In the genomic region with DNA sequence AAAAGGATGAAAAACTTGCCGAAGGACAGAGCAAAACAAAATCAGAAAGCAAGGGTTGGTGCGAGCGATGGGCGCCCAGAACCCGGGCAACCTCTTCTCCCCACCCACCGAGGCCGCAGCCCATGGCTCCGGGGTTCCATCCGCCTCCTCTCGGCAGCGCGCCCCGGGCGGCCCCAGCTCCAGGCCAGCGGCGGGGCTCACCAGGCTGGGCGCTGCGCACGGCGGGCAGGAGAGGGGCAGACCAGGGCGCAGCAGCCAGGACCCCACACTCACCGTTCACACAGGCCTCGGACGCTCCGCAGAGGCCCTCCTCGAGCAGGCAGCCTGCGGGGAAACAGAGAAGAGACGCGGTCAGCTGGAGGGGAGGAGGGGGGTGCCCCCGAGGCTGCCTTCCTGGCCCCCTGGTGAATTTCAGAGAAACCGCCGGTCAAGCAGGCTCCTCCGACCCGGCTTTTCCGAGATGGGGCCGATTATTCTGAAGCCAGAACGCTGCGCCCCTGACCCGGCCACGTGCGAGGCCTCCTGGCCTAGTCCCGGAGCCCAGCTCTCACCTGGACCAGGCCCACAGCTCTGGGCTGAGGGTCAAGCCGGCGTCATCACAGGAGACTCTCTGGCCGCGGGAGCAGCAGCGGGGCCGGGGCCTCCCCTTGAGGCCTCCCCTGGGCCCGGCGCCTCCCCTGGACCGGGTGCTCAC, we compare ENCODE assay signal across 19 cellular contexts.
DNase-seq lines count a peak whose midpoint lies in the region; ATAC-seq, FAIRE-seq and TF ChIP-seq lines count a peak whose summit lies in the region.
"Had no signal": no experiment of that assay in that cellular context is flagged by ENCODE, and none has a peak within 500 bp of the region (broad histone marks: within the 10 kb centered on the region; RNA-seq: fewer than 3 reads in every experiment).

No MANE protein-coding gene starts in this region.

- H4K20me1 ChIP-seq in K562 (replicated peaks; ENCODE audit: control insufficient read depth, insufficient read depth, low read length) = peaks cover 9% of the 10 kb centered on the region; the same call in 1 of the 2 replicates
- H4K20me1 ChIP-seq: BLaER1 had no signal

- H3K9me3 ChIP-seq in K562 (replicated peaks; ENCODE audit: control insufficient read depth, insufficient read depth, low read depth, low read length) (no peaks in the 10 kb centered on the region), neuronal stem cell (replicated peaks in 1 of 2; ENCODE audit: control insufficient read depth in 2 of 2, insufficient read depth in 1 of 2, low read depth in 1 of 2, low read length in 2 of 2) (no peaks in the 10 kb centered on the region)
- H3K9me3 ChIP-seq: BLaER1 had no signal

- TF ChIP-seq EP300 in K562 (IDR thresholded peaks at IDR 0.05; ENCODE audit: low read length) = no peak

- peak; percentile 27 for ATAC-seq in stimulated activated naive CD8-positive, alpha-beta T cell treated with anti-CD3 and anti-CD28 coated beads, Interleukin-15, amount 100 ng/mL, for 72 hours
- ATAC-seq in stimulated activated naive CD8-positive, alpha-beta T cell treated with anti-CD3 and anti-CD28 coated beads, Interleukin-15, Interleukin-2, amounts not matched to agents 100 U/mL and 50 U/mL, for 24 hours = no peak
- ATAC-seq in K562 (no peak), GM19351 (IDR thresholded peaks at IDR 0.05; ENCODE audit: unreplicated experiment) (no peak)

- H3K27ac Mint-ChIP-seq in stimulated activated naive CD8-positive, alpha-beta T cell treated with anti-CD3 and anti-CD28 coated beads, Interleukin-15, amount 100 ng/mL, for 72 hours = no peak overlapping the region
- H3K27ac Mint-ChIP-seq: CD14-positive monocyte; CD4-positive, alpha-beta memory T cell had no signal

- H3K79me2 ChIP-seq in K562 (ENCODE audit: control insufficient read depth, insufficient read depth, low read length) = no peaks in the 10 kb centered on the region

- 1% methylated on average over 49 of the region's 51 CpGs for WGBS in K562 (ENCODE audit: insufficient coverage, low coverage, missing lambda C conversion rate)
- WGBS in neuronal stem cell (ENCODE audit: extremely low coverage in 2 of 2, insufficient read length in 2 of 2, insufficient replicate concordance in 1 of 2), 2 donors = no CpG with 5 or more reads among the region's 51 CpGs

- no peak for TF ChIP-seq RAD21 in K562 (CRISPR knock-in tag; conservative IDR thresholded peaks at IDR 0.05 in 1 of 2, IDR thresholded peaks at IDR 0.05 in 1 of 2)

- DNase-seq in stimulated activated naive CD8-positive, alpha-beta T cell treated with anti-CD3 and anti-CD28 coated beads, Interleukin-15, amount 100 ng/mL, for 72 hours = no peak
- no peak for DNase-seq in stimulated activated naive CD8-positive, alpha-beta T cell treated with anti-CD3 and anti-CD28 coated beads, Interleukin-15, Interleukin-2, amounts not matched to agents 100 U/mL and 50 U/mL, for 24 hours
- DNase-seq in K562 (ENCODE audit: extremely low read depth in 1 of 4, low spot score in 3 of 4) (no peak), neuronal stem cell (ENCODE audit: low spot score) (no peak), SIG-M5 (lab: John Stamatoyannopoulos, UW) (no peak), NCI-H526 (lab: John Stamatoyannopoulos, UW) (no peak)
- DNase-seq: 8988T; CD4-positive, alpha-beta memory T cell; DMS153; DMS79; GDM1; GOT3; HCEC 1CT had no signal

- in situ Hi-C loops in K562 (cut with MboI) = no loop called here

- H3K9me3 Mint-ChIP-seq in stimulated activated naive CD8-positive, alpha-beta T cell treated with anti-CD3 and anti-CD28 coated beads, Interleukin-15, amount 100 ng/mL, for 72 hours = no peaks in the 10 kb centered on the region
- H3K9me3 Mint-ChIP-seq: CD4-positive, alpha-beta memory T cell had no signal

- H3K18ac ChIP-seq in neuronal stem cell (ENCODE audit: low read length) = no peak overlapping the region

- H2BK5ac ChIP-seq in neuronal stem cell (ENCODE audit: low read length) = no peak overlapping the region

- no peak for TF ChIP-seq CTCF in K562 (IDR thresholded peaks at IDR 0.05 in 2 of 3, conservative IDR thresholded peaks at IDR 0.05 in 1 of 3; ENCODE audit: insufficient read depth in 2 of 3, low read depth in 1 of 3, low read length in 3 of 3)

- H3K23ac ChIP-seq in neuronal stem cell (ENCODE audit: low read depth, low read length, poor library complexity) = peak overlapping the region; percentile 70

- H3K27ac ChIP-seq in K562 (ENCODE audit: extremely low read depth, low read depth, low read length) (no peak overlapping the region), neuronal stem cell (replicated peaks; ENCODE audit: low read length) (no peak overlapping the region)
- H3K27ac ChIP-seq: BLaER1, HL-60 had no signal

- H3K4me1 Mint-ChIP-seq in stimulated activated naive CD8-positive, alpha-beta T cell treated with anti-CD3 and anti-CD28 coated beads, Interleukin-15, amount 100 ng/mL, for 72 hours = no peaks in the 10 kb centered on the region
- H3K4me1 Mint-ChIP-seq: CD14-positive monocyte; CD4-positive, alpha-beta memory T cell had no signal

- H2BK12ac ChIP-seq in neuronal stem cell (ENCODE audit: low read length) = no peak overlapping the region

- intact Hi-C loops in K562 (cut with micrococcal nuclease) = loop anchor here (10.0 kb wide), 1 partner anchor 155 kb away; no protein-coding TSS in a partner anchor

- H3K4me3 Mint-ChIP-seq in stimulated activated naive CD8-positive, alpha-beta T cell treated with anti-CD3 and anti-CD28 coated beads, Interleukin-15, amount 100 ng/mL, for 72 hours = no peak overlapping the region
- H3K4me3 Mint-ChIP-seq: CD14-positive monocyte; CD4-positive, alpha-beta memory T cell had no signal

- no peak for TF ChIP-seq POLR2A in K562 (conservative IDR thresholded peaks at IDR 0.05)

- FAIRE-seq in K562 (lab: Jason Lieb, UNC) = no peak
- FAIRE-seq: GM12892, GM18507 had no signal

- POLR2A ChIA-PET in K562 (lab: Yijun Ruan, JAX) = interaction anchor here (0.6 to 0.7 kb wide), 2 partner anchors 15 to 50 kb away, joined by 3 read pairs; no protein-coding TSS in a partner anchor

- no peak overlapping the region for H3K14ac ChIP-seq in neuronal stem cell (ENCODE audit: low read length)

- peaks cover 0 to 20% of the 10 kb centered on the region in 2 experiments; a peak in 1 of 5 replicates for H3K4me1 ChIP-seq in K562 (replicated peaks in 1 of 2; ENCODE audit: control insufficient read depth in 2 of 2, insufficient read depth in 2 of 2, low read length in 2 of 2)
- H3K4me1 ChIP-seq in neuronal stem cell (ENCODE audit: control insufficient read depth in 2 of 2, insufficient read depth in 1 of 2, low read depth in 1 of 2, low read length in 2 of 2) = peaks cover 0 to 5% of the 10 kb centered on the region in 2 donors

- no peak overlapping the region for H4K91ac ChIP-seq in neuronal stem cell (ENCODE audit: low read depth, low read length, poor library complexity)

- H3K79me1 ChIP-seq in neuronal stem cell (ENCODE audit: low read depth, low read length) = no peaks in the 10 kb centered on the region

- no peak overlapping the region for H3K4ac ChIP-seq in neuronal stem cell (ENCODE audit: low read length)

- H2BK120ac ChIP-seq in neuronal stem cell (ENCODE audit: low read depth, low read length) = no peak overlapping the region

- H3K9me1 ChIP-seq in K562 (ENCODE audit: control insufficient read depth, insufficient read depth, low read length) = no peaks in the 10 kb centered on the region

- CTCF ChIA-PET in K562 (lab: Yijun Ruan, JAX; ENCODE audit: low intra/inter-chr PET ratio) = no interaction called here

- H3K27me3 Mint-ChIP-seq in stimulated activated naive CD8-positive, alpha-beta T cell treated with anti-CD3 and anti-CD28 coated beads, Interleukin-15, amount 100 ng/mL, for 72 hours = peaks cover 2% of the 10 kb centered on the region

- H2AK5ac ChIP-seq in neuronal stem cell (ENCODE audit: low read depth, low read length) = peak overlapping the region; percentile 85

- H3K4me3 ChIP-seq in K562 (no peak overlapping the region), neuronal stem cell (ENCODE audit: low read length in 2 of 2) (no peak overlapping the region)
- H3K4me3 ChIP-seq: BLaER1 had no signal

- H3K9ac ChIP-seq in K562 (ENCODE audit: insufficient read depth in 1 of 2, low read depth in 2 of 2, low read length in 2 of 2) (no peak overlapping the region), neuronal stem cell (ENCODE audit: low read depth, low read length, poor library complexity) (peak overlapping the region; percentile 54)
- H3K9ac ChIP-seq: BLaER1 had no signal

- no peak overlapping the region for H4K8ac ChIP-seq in neuronal stem cell (ENCODE audit: low read depth, low read length)

- H3K4me2 ChIP-seq in K562 (ENCODE audit: insufficient read depth, low read length) (no peak overlapping the region), neuronal stem cell (ENCODE audit: insufficient read depth, low read length, poor library complexity, severe bottlenecking) (no peak overlapping the region)
- H3K4me2 ChIP-seq: BLaER1 had no signal

- H2BK15ac ChIP-seq in neuronal stem cell (ENCODE audit: low read length) = no peak overlapping the region

- no peak overlapping the region for H2AFZ ChIP-seq in K562 (ENCODE audit: low read depth, low read length)
- no peak overlapping the region for H2AFZ ChIP-seq in neuronal stem cell (ENCODE audit: low read length)

- BruUV-seq in K562 (replicated peaks; lab: Mats Ljungman, UMichigan) = no TSS peak

- no peaks in the 10 kb centered on the region for H3K36me3 ChIP-seq in K562 (ENCODE audit: control insufficient read depth, insufficient read depth, low read length)
- no peaks in the 10 kb centered on the region for H3K36me3 ChIP-seq in neuronal stem cell (replicated peaks in 1 of 2; ENCODE audit: control insufficient read depth in 2 of 2, insufficient read depth in 2 of 2, low read length in 2 of 2)
- H3K36me3 ChIP-seq: BLaER1 had no signal

- H3K27me3 ChIP-seq in K562 (ENCODE audit: control insufficient read depth in 2 of 2, insufficient read depth in 2 of 2, low read length in 2 of 2) (peaks cover 48 to 73% of the 10 kb centered on the region in 2 experiments), neuronal stem cell (ENCODE audit: control insufficient read depth in 3 of 3, insufficient read depth in 3 of 3, low read depth in 1 of 3, low read length in 3 of 3) (peaks cover 0 to 8% (median 0%) of the 10 kb centered on the region in 3 experiments)
- H3K27me3 ChIP-seq: BLaER1 had no signal

TF ChIP-seq in K562, 482 proteins besides CTCF, POLR2A, EP300 and RAD21:
- TF ChIP-seq, protein P1, sequence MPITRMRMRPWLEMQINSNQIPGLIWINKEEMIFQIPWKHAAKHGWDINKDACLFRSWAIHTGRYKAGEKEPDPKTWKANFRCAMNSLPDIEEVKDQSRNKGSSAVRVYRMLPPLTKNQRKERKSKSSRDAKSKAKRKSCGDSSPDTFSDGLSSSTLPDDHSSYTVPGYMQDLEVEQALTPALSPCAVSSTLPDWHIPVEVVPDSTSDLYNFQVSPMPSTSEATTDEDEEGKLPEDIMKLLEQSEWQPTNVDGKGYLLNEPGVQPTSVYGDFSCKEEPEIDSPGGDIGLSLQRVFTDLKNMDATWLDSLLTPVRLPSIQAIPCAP (CRISPR knock-in tag; IDR thresholded peaks at IDR 0.05; ENCODE audit: borderline replicate concordance) = no peak
- 0 out of 2 replicates have a peak, but pooled peaks have one; percentile 21 for TF ChIP-seq ZFX (CRISPR knock-in tag; IDR thresholded peaks at IDR 0.05)
